Comparison of ENCODE assay signal across 12 cellular contexts in genomic region chr5:81848368-81848767, GRCh38.
DNase-seq lines count a peak whose midpoint lies in the region; ATAC-seq and TF ChIP-seq lines count a peak whose summit lies in the region.
"Had no signal": no experiment of that assay in that cellular context is flagged by ENCODE, and none has a peak within 500 bp of the region (broad histone marks: within the 10 kb centered on the region; RNA-seq: fewer than 3 reads in every experiment).

No MANE protein-coding gene starts in this region.

- peaks cover 4% of the 10 kb centered on the region for H3F3A ChIP-seq in SK-N-SH (replicated peaks; ENCODE audit: insufficient read depth)

- WGBS in SK-N-SH (ENCODE audit: low lambda C conversion rate): 67% methylated on average over 1 of the region's 1 CpG
- 28 to 29% methylated on average over 1 of the region's 1 CpG for whole genome bisulfite sequencing in transverse colon (ENCODE audit: low coverage in 1 of 2), 2 donors

- no peak overlapping the region for H3K4me2 ChIP-seq in SK-N-SH

- in situ Hi-C loops in transverse colon (cut with MboI; ENCODE audit: low pct_ligation_motif_present in 1 of 4, low pct_unique_long_range_greater_than_20kb in 1 of 4, low sequenced_read_pairs in 3 of 4): loop anchor here (10.0 to 25.0 kb wide), 3 partner anchors 94 to 344 kb away; partner anchors contain the start of gene SSBP2 (in 2 of the 4)

- TF ChIP-seq CTCF in SK-N-SH (IDR thresholded peaks at IDR 0.05): no peak
- TF ChIP-seq CTCF in transverse colon (IDR thresholded peaks at IDR 0.05): no peak
- TF ChIP-seq CTCF in left lung (IDR thresholded peaks at IDR 0.05): no peak

- H3K27ac ChIP-seq in SK-N-SH (ENCODE audit: low read depth in 2 of 2, low read length in 1 of 2) (peak overlapping the region; percentile 16 to 17; a peak in 2 of 4 replicates), transverse colon (no peak overlapping the region), left lung (no peak overlapping the region)

- H3K9me3 ChIP-seq in SK-N-SH: no peaks in the 10 kb centered on the region
- H3K9me3 ChIP-seq in transverse colon: no peaks in the 10 kb centered on the region
- H3K9me3 ChIP-seq in left lung: no peaks in the 10 kb centered on the region

- intact Hi-C loops in transverse colon (cut with DNase I; ENCODE audit: low total_unique reads): no loop called here
- intact Hi-C loops in left lung (cut with DNase I): loop anchor here in 1 of 2 donors (10.0 kb wide), 1 partner anchor 54 kb away; no protein-coding TSS in a partner anchor

- TF ChIP-seq EP300 in SK-N-SH (IDR thresholded peaks at IDR 0.05; ENCODE audit: borderline replicate concordance in 1 of 2, low read depth in 1 of 2, low read length in 1 of 2) (no peak), transverse colon (IDR thresholded peaks at IDR 0.05; ENCODE audit: low read depth) (no peak)

- no peaks in the 10 kb centered on the region for H3K79me2 ChIP-seq in SK-N-SH (ENCODE audit: insufficient read depth)

- ATAC-seq in SK-N-SH treated with all-trans-retinoic acid at 6 μM for 48 hours (no peak), GM21529 (IDR thresholded peaks at IDR 0.05; ENCODE audit: unreplicated experiment) (no peak), left lung (no peak)

- H3K4me1 ChIP-seq in SK-N-SH (ENCODE audit: control insufficient read depth in 1 of 2, insufficient read depth in 2 of 2, low read depth in 1 of 2, low read length in 1 of 2) (peaks cover 29 to 42% of the 10 kb centered on the region in 2 experiments), transverse colon (peaks cover 15 to 49% (median 32%) of the 10 kb centered on the region in 4 donors), left lung (peaks cover 11 to 25% of the 10 kb centered on the region in 2 donors)

- no peak for TF ChIP-seq RAD21 in SK-N-SH (IDR thresholded peaks at IDR 0.05; ENCODE audit: low read length)

- peak overlapping the region; percentile 33 for H2AFZ ChIP-seq in SK-N-SH (ENCODE audit: low read depth)

- H4K20me1 ChIP-seq in SK-N-SH (ENCODE audit: insufficient read depth): no peaks in the 10 kb centered on the region

- H3K4me3 ChIP-seq in SK-N-SH (ENCODE audit: low read depth in 2 of 2, low read length in 1 of 2): no peak overlapping the region
- no peak overlapping the region for H3K4me3 ChIP-seq in transverse colon
- H3K4me3 ChIP-seq in left lung: no peak overlapping the region

- POLR2A ChIA-PET in SK-N-SH (lab: Yijun Ruan, JAX): no interaction called here

- H3K27me3 ChIP-seq in SK-N-SH (ENCODE audit: insufficient read depth) (no peaks in the 10 kb centered on the region), transverse colon (no peaks in the 10 kb centered on the region), left lung (no peaks in the 10 kb centered on the region)

- no peak for TF ChIP-seq POLR2A in transverse colon (IDR thresholded peaks at IDR 0.05)

- H3K36me3 ChIP-seq in SK-N-SH (replicated peaks in 1 of 2; ENCODE audit: control insufficient read depth in 1 of 2, insufficient read depth in 2 of 2, low read length in 1 of 2): no peaks in the 10 kb centered on the region
- no peaks in the 10 kb centered on the region for H3K36me3 ChIP-seq in transverse colon
- H3K36me3 ChIP-seq in left lung: no peaks in the 10 kb centered on the region

- H3K9ac ChIP-seq in SK-N-SH: no peak overlapping the region

- H3K9me2 ChIP-seq in SK-N-SH: no peaks in the 10 kb centered on the region

- CTCF ChIA-PET in SK-N-SH (lab: Yijun Ruan, JAX): interaction anchor here (1.3 to 5.4 kb wide), 2 partner anchors 9 to 97 kb away, joined by 5 to 56 read pairs; partner anchors contain the start of gene SSBP2

- DNase-seq in SK-N-SH: no peak
- DNase-seq in dermis blood vessel endothelial cell: peak; percentile 25
- DNase-seq in medulla oblongata (ENCODE audit: extremely low spot score): peak; percentile 84
- peak; percentile 32 for DNase-seq in transverse colon
- DNase-seq in foreskin melanocyte: no peak
- no peak for DNase-seq in left lung
- DNase-seq: activated T-cell treated with anti-CD3 and anti-CD28 coated beads, Interleukin-2, amount 50 U/mL, for 24 hours; aorta; DND-41; NCI-H774 had no signal

TF ChIP-seq in SK-N-SH, 30 proteins besides CTCF, POLR2A, EP300 and RAD21 (continues in another document):
- TF ChIP-seq MEF2A (IDR thresholded peaks at IDR 0.05; ENCODE audit: borderline replicate concordance, low read depth) (no peak), SIN3A (IDR thresholded peaks at IDR 0.05; ENCODE audit: borderline replicate concordance, low read depth, low read length) (no peak), JUND (IDR thresholded peaks at IDR 0.05) (no peak), TAF1 (IDR thresholded peaks at IDR 0.05; ENCODE audit: borderline replicate concordance, low read depth, low read length) (no peak), MAX (IDR thresholded peaks at IDR 0.05; ENCODE audit: low read depth) (no peak), POLR2AphosphoS5 (IDR thresholded peaks at IDR 0.05; ENCODE audit: low read depth, low read length) (no peak), SMC3 (IDR thresholded peaks at IDR 0.05; ENCODE audit: low read depth, low read length) (no peak)
- TF ChIP-seq, protein P1, sequence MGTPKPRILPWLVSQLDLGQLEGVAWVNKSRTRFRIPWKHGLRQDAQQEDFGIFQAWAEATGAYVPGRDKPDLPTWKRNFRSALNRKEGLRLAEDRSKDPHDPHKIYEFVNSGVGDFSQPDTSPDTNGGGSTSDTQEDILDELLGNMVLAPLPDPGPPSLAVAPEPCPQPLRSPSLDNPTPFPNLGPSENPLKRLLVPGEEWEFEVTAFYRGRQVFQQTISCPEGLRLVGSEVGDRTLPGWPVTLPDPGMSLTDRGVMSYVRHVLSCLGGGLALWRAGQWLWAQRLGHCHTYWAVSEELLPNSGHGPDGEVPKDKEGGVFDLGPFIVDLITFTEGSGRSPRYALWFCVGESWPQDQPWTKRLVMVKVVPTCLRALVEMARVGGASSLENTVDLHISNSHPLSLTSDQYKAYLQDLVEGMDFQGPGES (IDR thresholded peaks at IDR 0.05; ENCODE audit: low read depth, low read length): no peak

TF ChIP-seq in SK-N-SH treated with all-trans-retinoic acid at 6 μM for 48 hours, 23 proteins besides CTCF, POLR2A, EP300 and RAD21:
- no peak for TF ChIP-seq SNAI2 (CRISPR knock-in tag; IDR thresholded peaks at IDR 0.05)
- no peak for TF ChIP-seq TOX (CRISPR knock-in tag; IDR thresholded peaks at IDR 0.05; ENCODE audit: borderline replicate concordance)
- no peak for TF ChIP-seq GLIS3 (CRISPR knock-in tag; IDR thresholded peaks at IDR 0.05)
- no peak for TF ChIP-seq ZNF565 (CRISPR knock-in tag; conservative IDR thresholded peaks at IDR 0.05; ENCODE audit: low read depth)
- TF ChIP-seq PATZ1 (CRISPR knock-in tag; IDR thresholded peaks at IDR 0.05; ENCODE audit: borderline replicate concordance): no peak
- no peak for TF ChIP-seq ESRRG (CRISPR knock-in tag; IDR thresholded peaks at IDR 0.05)
- TF ChIP-seq ZC3H10 (CRISPR knock-in tag; IDR thresholded peaks at IDR 0.05): no peak
- TF ChIP-seq ISL1 (CRISPR knock-in tag; IDR thresholded peaks at IDR 0.05): no peak
- no peak for TF ChIP-seq ZFP3 (CRISPR knock-in tag; IDR thresholded peaks at IDR 0.05)
- TF ChIP-seq PPARA (CRISPR knock-in tag; IDR thresholded peaks at IDR 0.05; ENCODE audit: borderline replicate concordance): no peak
- TF ChIP-seq TCF4 (CRISPR knock-in tag; IDR thresholded peaks at IDR 0.05; ENCODE audit: borderline replicate concordance): no peak
- TF ChIP-seq, protein P2, sequence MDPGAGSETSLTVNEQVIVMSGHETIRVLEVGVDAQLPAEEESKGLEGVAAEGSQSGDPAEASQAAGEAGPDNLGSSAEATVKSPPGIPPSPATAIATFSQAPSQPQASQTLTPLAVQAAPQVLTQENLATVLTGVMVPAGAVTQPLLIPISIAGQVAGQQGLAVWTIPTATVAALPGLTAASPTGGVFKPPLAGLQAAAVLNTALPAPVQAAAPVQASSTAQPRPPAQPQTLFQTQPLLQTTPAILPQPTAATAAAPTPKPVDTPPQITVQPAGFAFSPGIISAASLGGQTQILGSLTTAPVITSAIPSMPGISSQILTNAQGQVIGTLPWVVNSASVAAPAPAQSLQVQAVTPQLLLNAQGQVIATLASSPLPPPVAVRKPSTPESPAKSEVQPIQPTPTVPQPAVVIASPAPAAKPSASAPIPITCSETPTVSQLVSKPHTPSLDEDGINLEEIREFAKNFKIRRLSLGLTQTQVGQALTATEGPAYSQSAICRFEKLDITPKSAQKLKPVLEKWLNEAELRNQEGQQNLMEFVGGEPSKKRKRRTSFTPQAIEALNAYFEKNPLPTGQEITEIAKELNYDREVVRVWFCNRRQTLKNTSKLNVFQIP (CRISPR knock-in tag; IDR thresholded peaks at IDR 0.05; ENCODE audit: borderline replicate concordance, low read depth): no peak
- no peak for TF ChIP-seq OSR1 (CRISPR knock-in tag; IDR thresholded peaks at IDR 0.05)
- TF ChIP-seq ZNF8 (CRISPR knock-in tag; IDR thresholded peaks at IDR 0.05): no peak
- TF ChIP-seq BACH2 (CRISPR knock-in tag; IDR thresholded peaks at IDR 0.05; ENCODE audit: borderline replicate concordance): no peak
- TF ChIP-seq ZNF70 (CRISPR knock-in tag; IDR thresholded peaks at IDR 0.05): no peak
- TF ChIP-seq RARB (CRISPR knock-in tag; IDR thresholded peaks at IDR 0.05): no peak

Comparison
In these comparisons a context has a peak if more than half of its experiments do, and no peak if none do; other contexts are left out.
1. DNase-seq: peak in dermis blood vessel endothelial cell (single experiment), medulla oblongata (single experiment) and transverse colon (single experiment); none in SK-N-SH (single experiment), foreskin melanocyte (single experiment) and left lung (0 of 2).
2. H3K27ac ChIP-seq: peak in SK-N-SH (2 of 2); none in transverse colon (0 of 4) and left lung (0 of 2).